In the genomic region with DNA sequence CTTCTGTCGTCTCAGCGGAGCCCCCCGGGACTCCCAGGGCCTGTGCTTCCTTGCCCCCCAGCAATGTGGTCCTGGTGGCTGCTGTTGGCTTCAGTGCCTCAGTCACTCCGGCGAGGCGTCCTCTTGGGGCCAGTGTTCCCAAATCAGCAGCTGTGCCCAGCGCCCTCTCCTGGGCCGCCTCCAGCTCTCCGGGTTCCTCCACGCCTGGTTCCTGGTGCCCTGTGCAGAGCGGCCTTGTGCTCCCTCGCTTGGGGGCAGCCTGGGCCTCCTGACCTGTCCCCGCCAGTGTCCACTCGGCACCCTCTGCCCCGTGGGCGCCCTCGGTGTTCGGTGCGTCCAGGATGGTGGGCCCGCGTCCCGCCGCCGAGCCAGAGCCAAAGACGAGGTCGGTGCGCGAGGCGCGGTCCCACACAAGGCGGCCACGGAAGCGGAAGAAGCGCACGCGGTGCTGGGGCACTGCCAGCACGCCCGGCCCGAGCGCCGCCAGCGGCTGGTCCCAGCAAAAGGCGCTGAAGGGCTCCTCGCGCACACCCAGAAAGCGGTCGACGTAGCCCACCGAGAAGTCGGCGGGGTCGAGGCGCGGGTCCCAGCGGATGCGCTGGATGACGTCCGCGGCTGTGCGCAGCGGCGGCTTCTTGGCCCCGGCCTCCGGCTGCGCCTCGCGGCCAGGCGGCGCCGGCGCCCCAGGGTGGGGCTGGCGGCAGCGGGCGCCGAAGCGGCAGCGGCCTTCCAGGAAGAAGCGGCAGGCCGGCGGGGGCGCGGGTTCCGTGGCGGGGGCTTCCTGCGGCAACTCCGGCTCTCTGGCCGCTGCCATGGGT, we compare ENCODE assay signal across 9 cellular contexts. TPM values are rescaled to one million over a fixed set of nuclear protein-coding genes. Genes with fewer than 3 reads are reported as not detected.
A peak's percentile ranks its signal among the peaks of the same experiment; 100 is the strongest.
DNase-seq lines count a peak whose midpoint lies in the region; ATAC-seq and TF ChIP-seq lines count a peak whose summit lies in the region.
"Had no signal": no experiment of that assay in that cellular context is flagged by ENCODE, and none has a peak within 500 bp of the region (broad histone marks: within the 10 kb centered on the region; RNA-seq: fewer than 3 reads in every experiment).

No MANE protein-coding gene starts in this region.

- peak; percentile 77 for DNase-seq in EH (ENCODE audit: low read depth)
- peak; percentile 53 for DNase-seq in LoVo (ENCODE audit: low spot score)
- no peak for DNase-seq in chondrocyte (ENCODE audit: low spot score)
- peak; percentile 74 for DNase-seq in left kidney (ENCODE audit: low read depth, low spot score)
- peak; percentile 65 for DNase-seq in stimulated activated CD4-positive, alpha-beta T cell treated with anti-CD3 and anti-CD28 coated beads, Interleukin-4, amount 100 ng/mL, for 1 hour
- no peak for DNase-seq in NCI-H128 (lab: John Stamatoyannopoulos, UW; ENCODE audit: unreplicated experiment)

- H3K27ac Mint-ChIP-seq in chondrocyte (ENCODE audit: unreplicated experiment) = peak overlapping the region; percentile 99

- H3K9me3 Mint-ChIP-seq in chondrocyte (ENCODE audit: low read depth) = no peaks in the 10 kb centered on the region

- H3K4me1 Mint-ChIP-seq in chondrocyte (ENCODE audit: low read depth) = peaks cover 46% of the 10 kb centered on the region

- peak; percentile 70 for TF ChIP-seq CTCF in chondrocyte (IDR thresholded peaks at IDR 0.05)

- ATAC-seq in GM21737 (IDR thresholded peaks at IDR 0.05; ENCODE audit: unreplicated experiment) = peak; percentile 7
- peak; percentile 20 to 22 for ATAC-seq in activated CD4-positive, CD25-positive, alpha-beta regulatory T cell treated with anti-CD3 and anti-CD28 coated beads, Interleukin-2, amount 50 U/mL, for 24 hours

- no peaks in the 10 kb centered on the region for H3K27me3 Mint-ChIP-seq in chondrocyte (ENCODE audit: low read depth)

- H3K4me3 Mint-ChIP-seq in chondrocyte (ENCODE audit: unreplicated experiment) = peak overlapping the region; percentile 88

- peaks cover 26% of the 10 kb centered on the region for H3K36me3 Mint-ChIP-seq in chondrocyte (ENCODE audit: low read depth)

RNA-seq across cellular contexts. Expression of gene LENG9, which starts 0.7 kb away (rescaled TPM):
- total RNA-seq in chondrocyte = 10.2 to 14.8 TPM (median 13.2 TPM) in 3 replicates

RNA-seq across cellular contexts. Expression of gene CDC42EP5, which starts 10.2 kb away (rescaled TPM):
- total RNA-seq in chondrocyte = 62.9 to 66.4 TPM (median 66.4 TPM) in 3 replicates

RNA-seq across cellular contexts. Expression of gene LENG8, which starts 13.9 kb away (rescaled TPM):
- 110 to 166 TPM (median 116 TPM) in 3 replicates for total RNA-seq in chondrocyte

RNA-seq across cellular contexts. Expression of gene LAIR2, which starts 39.7 kb away (rescaled TPM):
- total RNA-seq in chondrocyte = not detected in 3 replicates
- total RNA-seq: renal cortical epithelial cell had no signal

RNA-seq across cellular contexts. Expression of gene TTYH1, which starts 47.7 kb away (rescaled TPM):
- 0.49 TPM in 1 of 3 replicates, not detected in the others for total RNA-seq in chondrocyte
- total RNA-seq: renal cortical epithelial cell had no signal

Comparison
In these comparisons a context has a peak if more than half of its experiments do, and no peak if none do; other contexts are left out.
1. DNase-seq: peak in EH (single experiment), LoVo (single experiment), left kidney (single experiment) and stimulated activated CD4-positive, alpha-beta T cell treated with anti-CD3 and anti-CD28 coated beads, Interleukin-4, amount 100 ng/mL, for 1 hour (single experiment); none in chondrocyte (single experiment) and NCI-H128 (single experiment).